In the genomic region with DNA sequence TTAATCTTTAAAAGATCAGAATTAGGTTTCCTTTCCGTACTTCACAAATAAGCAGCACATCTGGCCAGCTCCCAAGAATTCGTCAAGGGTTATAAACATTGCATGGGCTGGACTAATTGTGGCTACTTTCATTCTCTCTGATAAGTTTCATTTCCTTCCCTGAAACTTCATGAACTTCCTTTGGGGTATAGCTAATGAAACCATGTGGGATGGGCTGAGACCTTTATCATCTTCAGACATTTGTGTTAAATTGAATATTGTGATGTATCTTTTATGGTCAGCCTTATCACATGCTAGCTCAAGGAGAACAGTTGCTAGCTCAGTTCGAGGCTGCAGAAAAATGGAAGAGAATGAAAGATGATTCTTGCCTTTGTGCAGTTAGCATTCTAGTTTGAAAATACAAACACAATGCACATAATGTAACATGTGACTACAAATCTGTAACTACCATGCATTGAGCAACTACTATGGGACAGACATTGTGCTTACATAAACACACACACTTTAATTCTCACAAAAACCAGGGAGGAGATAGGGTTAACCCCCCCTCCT, we compare ENCODE assay signal across 8 cellular contexts.
A peak's percentile ranks its signal among the peaks of the same experiment; 100 is the strongest.
DNase-seq lines count a peak whose midpoint lies in the region; ATAC-seq and TF ChIP-seq lines count a peak whose summit lies in the region.

No MANE protein-coding gene starts in this region.

- H3K4me3 Mint-ChIP-seq in nephron progenitor cell, result peak overlapping the region; percentile 62

- DNase-seq in AG10803 (ENCODE audit: low read depth) (peak; percentile 62), Kasumi-1 (lab: John Stamatoyannopoulos, UW) (peak; percentile 28 to 41), cardiac fibroblast (ENCODE audit: low read depth in 2 of 2) (peak; percentile 55 to 75), nephron progenitor cell (no peak), NCI-H1417 treated with DMSO at 0.1 percent for 48 hours (lab: John Stamatoyannopoulos, UW) (no peak), NCI-H146 treated with DMSO at 0.1 percent for 48 hours (lab: John Stamatoyannopoulos, UW; ENCODE audit: unreplicated experiment) (no peak)

- TF ChIP-seq CTCF in AG10803 (conservative IDR thresholded peaks at IDR 0.05; ENCODE audit: low read length) (no peak), cardiac fibroblast (IDR thresholded peaks at IDR 0.05; ENCODE audit: low read depth, low read length) (no peak), nephron progenitor cell (IDR thresholded peaks at IDR 0.05) (no peak)

- H3K4me3 ChIP-seq in AG10803 (ENCODE audit: low read length), result peak overlapping the region; percentile 6
- peak overlapping the region in 1 of 2 donors; percentile 5 for H3K4me3 ChIP-seq in cardiac fibroblast (replicated peaks in 1 of 2; ENCODE audit: low read depth in 2 of 2, low read length in 2 of 2)

- ATAC-seq in GM19324 (IDR thresholded peaks at IDR 0.05; ENCODE audit: low FRiP score, unreplicated experiment) (peak; percentile 44), GM18861 (IDR thresholded peaks at IDR 0.05; ENCODE audit: unreplicated experiment) (no peak)

- peaks cover 4% of the 10 kb centered on the region for H3K9me3 Mint-ChIP-seq in nephron progenitor cell

- H3K27me3 Mint-ChIP-seq in nephron progenitor cell (ENCODE audit: low read depth, poor library complexity), result peaks cover 30% of the 10 kb centered on the region

- peaks cover 53% of the 10 kb centered on the region for H3K4me1 Mint-ChIP-seq in nephron progenitor cell

- no peaks in the 10 kb centered on the region for H3K36me3 Mint-ChIP-seq in nephron progenitor cell (ENCODE audit: low read depth)

- no peak overlapping the region for H3K27ac Mint-ChIP-seq in nephron progenitor cell

Comparison
In these comparisons a context has a peak if more than half of its experiments do, and no peak if none do; other contexts are left out.
1. DNase-seq: peak in AG10803 (single experiment), Kasumi-1 (2 of 2) and cardiac fibroblast (2 of 2); none in nephron progenitor cell (single experiment), NCI-H1417 treated with DMSO at 0.1 percent for 48 hours (single experiment) and NCI-H146 treated with DMSO at 0.1 percent for 48 hours (single experiment).